In the genomic region with DNA sequence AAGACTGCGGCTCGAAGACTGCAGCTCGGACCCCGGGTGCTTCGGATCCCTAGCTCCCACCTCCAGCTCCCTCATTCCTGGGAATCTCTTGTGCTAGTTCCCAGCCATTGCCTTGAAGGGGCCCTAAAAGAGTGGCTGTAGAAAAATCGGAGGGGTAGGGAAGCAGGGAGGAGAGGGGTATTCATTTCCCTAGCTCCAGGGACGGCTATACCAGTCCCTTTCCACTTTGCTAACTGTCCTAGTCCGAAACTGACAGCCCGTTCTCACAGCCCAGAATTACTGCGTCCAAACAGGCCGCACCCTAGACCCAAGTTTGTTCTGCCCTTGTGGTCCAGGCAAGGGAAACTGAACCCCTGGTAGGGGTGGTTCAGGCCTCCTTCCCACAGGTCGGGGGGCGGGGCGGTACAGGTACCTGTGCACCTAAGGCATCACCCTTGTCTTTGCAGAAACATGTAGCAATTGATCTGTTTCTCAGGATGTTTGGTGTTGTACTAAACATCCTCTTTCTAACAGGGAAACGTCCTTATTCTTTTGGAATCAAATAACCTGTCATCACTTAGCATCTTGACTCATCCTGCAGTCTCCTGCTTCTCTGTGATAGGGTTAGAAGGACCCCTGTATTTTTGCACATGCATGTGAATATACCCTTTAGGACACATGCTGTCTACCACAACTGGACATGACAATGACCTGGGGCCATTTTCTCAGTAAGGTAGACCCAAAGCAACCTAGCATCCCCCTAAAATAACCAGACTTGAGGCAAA, we compare ENCODE assay signal across 2 cellular contexts.
TF ChIP-seq lines count a peak whose summit lies in the region.

No MANE protein-coding gene starts in this region.

TF ChIP-seq in GM23338, 12 proteins besides CTCF, POLR2A, EP300 and RAD21 (continued from another document):
- TF ChIP-seq, protein P1, sequence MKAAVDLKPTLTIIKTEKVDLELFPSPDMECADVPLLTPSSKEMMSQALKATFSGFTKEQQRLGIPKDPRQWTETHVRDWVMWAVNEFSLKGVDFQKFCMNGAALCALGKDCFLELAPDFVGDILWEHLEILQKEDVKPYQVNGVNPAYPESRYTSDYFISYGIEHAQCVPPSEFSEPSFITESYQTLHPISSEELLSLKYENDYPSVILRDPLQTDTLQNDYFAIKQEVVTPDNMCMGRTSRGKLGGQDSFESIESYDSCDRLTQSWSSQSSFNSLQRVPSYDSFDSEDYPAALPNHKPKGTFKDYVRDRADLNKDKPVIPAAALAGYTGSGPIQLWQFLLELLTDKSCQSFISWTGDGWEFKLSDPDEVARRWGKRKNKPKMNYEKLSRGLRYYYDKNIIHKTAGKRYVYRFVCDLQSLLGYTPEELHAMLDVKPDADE (IDR thresholded peaks at IDR 0.05), result no peak
- TF ChIP-seq JUNB (IDR thresholded peaks at IDR 0.05; ENCODE audit: unreplicated experiment) (no peak), NANOG (IDR thresholded peaks at IDR 0.05; ENCODE audit: borderline replicate concordance) (no peak), ZNF114 (CRISPR knock-in tag; IDR thresholded peaks at IDR 0.05) (no peak), EZH2 (IDR thresholded peaks at IDR 0.05; ENCODE audit: low read depth, unreplicated experiment) (peak; percentile 77)
- TF ChIP-seq, protein P2, sequence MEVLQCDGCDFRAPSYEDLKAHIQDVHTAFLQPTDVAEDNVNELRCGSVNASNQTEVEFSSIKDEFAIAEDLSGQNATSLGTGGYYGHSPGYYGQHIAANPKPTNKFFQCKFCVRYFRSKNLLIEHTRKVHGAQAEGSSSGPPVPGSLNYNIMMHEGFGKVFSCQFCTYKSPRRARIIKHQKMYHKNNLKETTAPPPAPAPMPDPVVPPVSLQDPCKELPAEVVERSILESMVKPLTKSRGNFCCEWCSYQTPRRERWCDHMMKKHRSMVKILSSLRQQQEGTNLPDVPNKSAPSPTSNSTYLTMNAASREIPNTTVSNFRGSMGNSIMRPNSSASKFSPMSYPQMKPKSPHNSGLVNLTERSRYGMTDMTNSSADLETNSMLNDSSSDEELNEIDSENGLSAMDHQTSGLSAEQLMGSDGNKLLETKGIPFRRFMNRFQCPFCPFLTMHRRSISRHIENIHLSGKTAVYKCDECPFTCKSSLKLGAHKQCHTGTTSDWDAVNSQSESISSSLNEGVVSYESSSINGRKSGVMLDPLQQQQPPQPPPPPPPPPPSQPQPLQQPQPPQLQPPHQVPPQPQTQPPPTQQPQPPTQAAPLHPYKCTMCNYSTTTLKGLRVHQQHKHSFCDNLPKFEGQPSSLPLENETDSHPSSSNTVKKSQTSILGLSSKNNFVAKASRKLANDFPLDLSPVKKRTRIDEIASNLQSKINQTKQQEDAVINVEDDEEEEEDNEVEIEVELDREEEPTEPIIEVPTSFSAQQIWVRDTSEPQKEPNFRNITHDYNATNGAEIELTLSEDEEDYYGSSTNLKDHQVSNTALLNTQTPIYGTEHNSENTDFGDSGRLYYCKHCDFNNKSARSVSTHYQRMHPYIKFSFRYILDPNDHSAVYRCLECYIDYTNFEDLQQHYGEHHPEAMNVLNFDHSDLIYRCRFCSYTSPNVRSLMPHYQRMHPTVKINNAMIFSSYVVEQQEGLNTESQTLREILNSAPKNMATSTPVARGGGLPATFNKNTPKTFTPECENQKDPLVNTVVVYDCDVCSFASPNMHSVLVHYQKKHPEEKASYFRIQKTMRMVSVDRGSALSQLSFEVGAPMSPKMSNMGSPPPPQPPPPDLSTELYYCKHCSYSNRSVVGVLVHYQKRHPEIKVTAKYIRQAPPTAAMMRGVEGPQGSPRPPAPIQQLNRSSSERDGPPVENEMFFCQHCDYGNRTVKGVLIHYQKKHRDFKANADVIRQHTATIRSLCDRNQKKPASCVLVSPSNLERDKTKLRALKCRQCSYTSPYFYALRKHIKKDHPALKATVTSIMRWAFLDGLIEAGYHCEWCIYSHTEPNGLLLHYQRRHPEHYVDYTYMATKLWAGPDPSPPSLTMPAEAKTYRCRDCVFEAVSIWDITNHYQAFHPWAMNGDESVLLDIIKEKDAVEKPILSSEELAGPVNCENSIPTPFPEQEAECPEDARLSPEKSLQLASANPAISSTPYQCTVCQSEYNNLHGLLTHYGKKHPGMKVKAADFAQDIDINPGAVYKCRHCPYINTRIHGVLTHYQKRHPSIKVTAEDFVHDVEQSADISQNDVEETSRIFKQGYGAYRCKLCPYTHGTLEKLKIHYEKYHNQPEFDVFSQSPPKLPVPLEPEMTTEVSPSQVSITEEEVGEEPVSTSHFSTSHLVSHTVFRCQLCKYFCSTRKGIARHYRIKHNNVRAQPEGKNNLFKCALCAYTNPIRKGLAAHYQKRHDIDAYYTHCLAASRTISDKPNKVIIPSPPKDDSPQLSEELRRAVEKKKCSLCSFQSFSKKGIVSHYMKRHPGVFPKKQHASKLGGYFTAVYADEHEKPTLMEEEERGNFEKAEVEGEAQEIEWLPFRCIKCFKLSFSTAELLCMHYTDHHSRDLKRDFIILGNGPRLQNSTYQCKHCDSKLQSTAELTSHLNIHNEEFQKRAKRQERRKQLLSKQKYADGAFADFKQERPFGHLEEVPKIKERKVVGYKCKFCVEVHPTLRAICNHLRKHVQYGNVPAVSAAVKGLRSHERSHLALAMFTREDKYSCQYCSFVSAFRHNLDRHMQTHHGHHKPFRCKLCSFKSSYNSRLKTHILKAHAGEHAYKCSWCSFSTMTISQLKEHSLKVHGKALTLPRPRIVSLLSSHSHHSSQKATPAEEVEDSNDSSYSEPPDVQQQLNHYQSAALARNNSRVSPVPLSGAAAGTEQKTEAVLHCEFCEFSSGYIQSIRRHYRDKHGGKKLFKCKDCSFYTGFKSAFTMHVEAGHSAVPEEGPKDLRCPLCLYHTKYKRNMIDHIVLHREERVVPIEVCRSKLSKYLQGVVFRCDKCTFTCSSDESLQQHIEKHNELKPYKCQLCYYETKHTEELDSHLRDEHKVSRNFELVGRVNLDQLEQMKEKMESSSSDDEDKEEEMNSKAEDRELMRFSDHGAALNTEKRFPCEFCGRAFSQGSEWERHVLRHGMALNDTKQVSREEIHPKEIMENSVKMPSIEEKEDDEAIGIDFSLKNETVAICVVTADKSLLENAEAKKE (CRISPR knock-in tag; IDR thresholded peaks at IDR 0.05), result no peak
TF ChIP-seq in GM23338: peak in this region for 1.

TF ChIP-seq in neural cell, 6 proteins besides CTCF, POLR2A, EP300 and RAD21 (continued from another document):
- TF ChIP-seq, protein P3, sequence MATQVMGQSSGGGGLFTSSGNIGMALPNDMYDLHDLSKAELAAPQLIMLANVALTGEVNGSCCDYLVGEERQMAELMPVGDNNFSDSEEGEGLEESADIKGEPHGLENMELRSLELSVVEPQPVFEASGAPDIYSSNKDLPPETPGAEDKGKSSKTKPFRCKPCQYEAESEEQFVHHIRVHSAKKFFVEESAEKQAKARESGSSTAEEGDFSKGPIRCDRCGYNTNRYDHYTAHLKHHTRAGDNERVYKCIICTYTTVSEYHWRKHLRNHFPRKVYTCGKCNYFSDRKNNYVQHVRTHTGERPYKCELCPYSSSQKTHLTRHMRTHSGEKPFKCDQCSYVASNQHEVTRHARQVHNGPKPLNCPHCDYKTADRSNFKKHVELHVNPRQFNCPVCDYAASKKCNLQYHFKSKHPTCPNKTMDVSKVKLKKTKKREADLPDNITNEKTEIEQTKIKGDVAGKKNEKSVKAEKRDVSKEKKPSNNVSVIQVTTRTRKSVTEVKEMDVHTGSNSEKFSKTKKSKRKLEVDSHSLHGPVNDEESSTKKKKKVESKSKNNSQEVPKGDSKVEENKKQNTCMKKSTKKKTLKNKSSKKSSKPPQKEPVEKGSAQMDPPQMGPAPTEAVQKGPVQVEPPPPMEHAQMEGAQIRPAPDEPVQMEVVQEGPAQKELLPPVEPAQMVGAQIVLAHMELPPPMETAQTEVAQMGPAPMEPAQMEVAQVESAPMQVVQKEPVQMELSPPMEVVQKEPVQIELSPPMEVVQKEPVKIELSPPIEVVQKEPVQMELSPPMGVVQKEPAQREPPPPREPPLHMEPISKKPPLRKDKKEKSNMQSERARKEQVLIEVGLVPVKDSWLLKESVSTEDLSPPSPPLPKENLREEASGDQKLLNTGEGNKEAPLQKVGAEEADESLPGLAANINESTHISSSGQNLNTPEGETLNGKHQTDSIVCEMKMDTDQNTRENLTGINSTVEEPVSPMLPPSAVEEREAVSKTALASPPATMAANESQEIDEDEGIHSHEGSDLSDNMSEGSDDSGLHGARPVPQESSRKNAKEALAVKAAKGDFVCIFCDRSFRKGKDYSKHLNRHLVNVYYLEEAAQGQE (IDR thresholded peaks at IDR 0.05; ENCODE audit: borderline replicate concordance), result no peak
- TF ChIP-seq POLR2AphosphoS5 (IDR thresholded peaks at IDR 0.05) (no peak), TAF1 (IDR thresholded peaks at IDR 0.05; ENCODE audit: low read depth) (no peak), EZH2 (IDR thresholded peaks at IDR 0.05; ENCODE audit: borderline replicate concordance, insufficient read depth, low read length, poor library complexity, severe bottlenecking) (no peak)
TF ChIP-seq in neural cell: peak in this region for 0.
